ENCODE assay signal across 10 cellular contexts in genomic region chr18:24027156-24027555, GRCh38. TPM values are rescaled to one million over a fixed set of nuclear protein-coding genes. Genes with fewer than 3 reads are reported as not detected.
DNase-seq lines count a peak whose midpoint lies in the region; ATAC-seq and TF ChIP-seq lines count a peak whose summit lies in the region.
"Had no signal": no experiment of that assay in that cellular context is flagged by ENCODE, and none has a peak within 500 bp of the region (broad histone marks: within the 10 kb centered on the region; RNA-seq: fewer than 3 reads in every experiment).

No MANE protein-coding gene starts in this region.

- H3K27ac ChIP-seq in GM23338 (ENCODE audit: low read depth) (peak overlapping the region; percentile 4; the same call in 1 of the 2 replicates), foreskin keratinocyte (peak overlapping the region; percentile 13), thoracic aorta (peak overlapping the region in 1 of 2 donors; percentile 12)

- H3K4me3 Mint-ChIP-seq in GM23338 = no peak overlapping the region
- H3K4me3 Mint-ChIP-seq: stimulated activated naive B cell treated with anti-CD40 and anti-IgM and Interleukin-4, amounts not matched to agents 10 μg/mL and 1 μg/mL and 100 μg/mL, for 72 hours had no signal

- H3K36me3 Mint-ChIP-seq in GM23338 (ENCODE audit: low read depth) = no peaks in the 10 kb centered on the region; the same call in 2 of the 3 replicates

- no peaks in the 10 kb centered on the region for H3K9me3 Mint-ChIP-seq in GM23338
- H3K9me3 Mint-ChIP-seq: stimulated activated naive B cell treated with anti-CD40 and anti-IgM and Interleukin-4, amounts not matched to agents 10 μg/mL and 1 μg/mL and 100 μg/mL, for 72 hours had no signal

- H3K27me3 ChIP-seq in GM23338 (ENCODE audit: insufficient read depth) (no peaks in the 10 kb centered on the region), foreskin keratinocyte (no peaks in the 10 kb centered on the region), thoracic aorta (replicated peaks; ENCODE audit: insufficient read depth) (no peaks in the 10 kb centered on the region)

- no peak overlapping the region for H3K4me3 ChIP-seq in GM23338
- H3K4me3 ChIP-seq in thoracic aorta = peak overlapping the region; percentile 34

- no peak overlapping the region for H3K4me2 ChIP-seq in GM23338

- no peak for DNase-seq in GM23338 (ENCODE audit: low spot score)
- peak; percentile 43 for DNase-seq in SKM-1 (lab: John Stamatoyannopoulos, UW; ENCODE audit: unreplicated experiment)
- peak; percentile 87 to 93 for DNase-seq in foreskin keratinocyte
- no peak for DNase-seq in thoracic aorta (ENCODE audit: low spot score)
- no peak for DNase-seq in RPMI8226
- DNase-seq in NCI-H510A (lab: John Stamatoyannopoulos, UW) = no peak
- no peak for DNase-seq in NCI-H1930 (lab: John Stamatoyannopoulos, UW)
- DNase-seq: NCI-H146; stimulated activated naive B cell treated with anti-CD40 and anti-IgM and Interleukin-4, amounts not matched to agents 10 μg/mL and 1 μg/mL and 100 μg/mL, for 72 hours had no signal

- H3K4me1 Mint-ChIP-seq in GM23338 = peaks cover 33% of the 10 kb centered on the region

- peaks cover 99% of the 10 kb centered on the region for H3K79me2 ChIP-seq in GM23338 (replicated peaks; ENCODE audit: insufficient read depth)

- H3K4me1 ChIP-seq in GM23338 (ENCODE audit: insufficient read depth) (peaks cover 57% of the 10 kb centered on the region), foreskin keratinocyte (peaks cover 12% of the 10 kb centered on the region), thoracic aorta (ENCODE audit: control insufficient read depth in 1 of 2, low read depth in 2 of 2) (peaks cover 0 to 6% of the 10 kb centered on the region in 2 donors)

- TF ChIP-seq CTCF in GM23338 (conservative IDR thresholded peaks at IDR 0.05; ENCODE audit: low read depth in 2 of 2) (no peak), foreskin keratinocyte (conservative IDR thresholded peaks at IDR 0.05) (no peak), thoracic aorta (IDR thresholded peaks at IDR 0.05) (no peak)

- H3K9me2 ChIP-seq in GM23338 (ENCODE audit: insufficient read depth) = no peaks in the 10 kb centered on the region

- no peaks in the 10 kb centered on the region for H3K9me3 ChIP-seq in thoracic aorta

- H3K27me3 Mint-ChIP-seq in GM23338 (ENCODE audit: insufficient read depth, low read depth, poor library complexity) = peaks cover 6% of the 10 kb centered on the region
- H3K27me3 Mint-ChIP-seq: stimulated activated naive B cell treated with anti-CD40 and anti-IgM and Interleukin-4, amounts not matched to agents 10 μg/mL and 1 μg/mL and 100 μg/mL, for 72 hours had no signal

- H2AFZ ChIP-seq in GM23338 = no peak overlapping the region

- no peaks in the 10 kb centered on the region for H3K36me3 ChIP-seq in GM23338 (ENCODE audit: insufficient read depth)
- no peaks in the 10 kb centered on the region for H3K36me3 ChIP-seq in thoracic aorta

- ATAC-seq in GM23338 = no peak
- ATAC-seq in foreskin keratinocyte = peak; percentile 62
- ATAC-seq in thoracic aorta (ENCODE audit: insufficient number of reproducible peaks, low FRiP score, low read depth) = peak; percentile 85
- ATAC-seq in GM21423 (IDR thresholded peaks at IDR 0.05; ENCODE audit: unreplicated experiment) = no peak
- ATAC-seq: stimulated activated naive B cell treated with anti-CD40 and anti-IgM and Interleukin-4, amounts not matched to agents 10 μg/mL and 1 μg/mL and 100 μg/mL, for 72 hours had no signal

- peaks cover 15% of the 10 kb centered on the region; the same call in 1 of the 2 replicates for H3F3A ChIP-seq in GM23338 (replicated peaks; ENCODE audit: low read depth)

- peaks cover 38% of the 10 kb centered on the region for H4K20me1 ChIP-seq in GM23338 (replicated peaks; ENCODE audit: insufficient read depth)

- H3K27ac Mint-ChIP-seq in GM23338 = no peak overlapping the region

TF ChIP-seq in GM23338, 12 proteins besides CTCF, POLR2A, EP300 and RAD21 (continues in another document):
- TF ChIP-seq EZH2phosphoT487 (IDR thresholded peaks at IDR 0.05; ENCODE audit: unreplicated experiment) (no peak), EZH2 (IDR thresholded peaks at IDR 0.05; ENCODE audit: low read depth, unreplicated experiment) (no peak), NANOG (IDR thresholded peaks at IDR 0.05; ENCODE audit: borderline replicate concordance) (no peak), REST (IDR thresholded peaks at IDR 0.05; ENCODE audit: unreplicated experiment) (no peak), POLR2AphosphoS5 (IDR thresholded peaks at IDR 0.05; ENCODE audit: low read depth) (no peak), ZNF114 (CRISPR knock-in tag; IDR thresholded peaks at IDR 0.05) (no peak), STAT1 (IDR thresholded peaks at IDR 0.05; ENCODE audit: unreplicated experiment) (no peak), ETS1 (IDR thresholded peaks at IDR 0.05) (no peak), CREB1 (CRISPR knock-in tag; IDR thresholded peaks at IDR 0.05; ENCODE audit: low read depth) (no peak), ZNF331 (CRISPR knock-in tag; IDR thresholded peaks at IDR 0.05; ENCODE audit: low read depth) (no peak), JUNB (IDR thresholded peaks at IDR 0.05; ENCODE audit: unreplicated experiment) (no peak)

RNA-seq across cellular contexts. Expression of gene TTC39C, which starts 12.6 kb away (rescaled TPM):
- 108 and 136 TPM in 2 replicates for total RNA-seq in GM23338 (2014; rRNA removed; shearing (Covaris generic))
- polyA plus RNA-seq in GM23338 (2016; fragmentation: Nextera tagmentation; extraction: Ambion mirVana) (69.2 and 69.4 TPM in 2 replicates), foreskin keratinocyte (13.3 and 16.0 TPM in 2 replicates)
- total RNA-seq in foreskin keratinocyte (15.9 and 16.9 TPM in 2 replicates), thoracic aorta (10 to 100 TPM; 13.5 to 23.4 TPM)

Comparison
In these comparisons a context has a peak if more than half of its experiments do, and no peak if none do; other contexts are left out.
1. ATAC-seq: peak in foreskin keratinocyte (single experiment) and thoracic aorta (single experiment); none in GM23338 (single experiment) and GM21423 (single experiment).
2. DNase-seq: peak in SKM-1 (single experiment) and foreskin keratinocyte (2 of 2); none in GM23338 (single experiment), thoracic aorta (single experiment), RPMI8226 (single experiment), NCI-H510A (single experiment) and NCI-H1930 (0 of 2).